1 cellular context compared by ENCODE assay signal in the genomic region with DNA sequence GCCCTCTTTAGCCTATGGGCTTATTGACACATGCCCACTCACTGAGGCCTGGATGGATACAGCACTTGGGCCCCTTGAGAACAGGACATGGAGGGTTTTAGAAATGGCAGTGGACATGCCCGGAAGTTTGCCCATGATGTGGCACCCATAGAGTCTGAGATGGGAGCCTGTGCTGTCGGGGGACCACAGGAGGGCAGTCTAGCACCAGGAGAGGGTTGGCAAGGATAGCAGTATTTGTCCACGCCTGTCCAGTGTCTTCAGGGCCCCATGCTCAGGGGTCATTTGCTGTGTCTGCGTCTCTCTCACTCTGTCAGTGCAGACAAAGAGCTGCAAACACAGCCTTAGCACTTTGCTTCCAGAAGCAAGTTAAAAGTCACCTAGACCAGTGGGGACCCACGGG.
TF ChIP-seq lines count a peak whose summit lies in the region.

No MANE protein-coding gene starts in this region.

TF ChIP-seq in H1, 55 proteins besides CTCF, POLR2A, EP300 and RAD21 (continued from another document):
- TF ChIP-seq BRCA1 (IDR thresholded peaks at IDR 0.05; ENCODE audit: low read depth, low read length) = no peak
- TF ChIP-seq SIRT6 (IDR thresholded peaks at IDR 0.05; ENCODE audit: low read length) = no peak
- no peak for TF ChIP-seq SP2 (IDR thresholded peaks at IDR 0.05; ENCODE audit: low read length)
- TF ChIP-seq PHF8 (conservative IDR thresholded peaks at IDR 0.05; ENCODE audit: low read depth, low read length) = no peak
- no peak for TF ChIP-seq POLR2AphosphoS5 (IDR thresholded peaks at IDR 0.05; ENCODE audit: low read depth, low read length)
TF ChIP-seq in H1: peak in this region for 0.
